ENCODE assay signal across 1 cellular context in the genomic region with DNA sequence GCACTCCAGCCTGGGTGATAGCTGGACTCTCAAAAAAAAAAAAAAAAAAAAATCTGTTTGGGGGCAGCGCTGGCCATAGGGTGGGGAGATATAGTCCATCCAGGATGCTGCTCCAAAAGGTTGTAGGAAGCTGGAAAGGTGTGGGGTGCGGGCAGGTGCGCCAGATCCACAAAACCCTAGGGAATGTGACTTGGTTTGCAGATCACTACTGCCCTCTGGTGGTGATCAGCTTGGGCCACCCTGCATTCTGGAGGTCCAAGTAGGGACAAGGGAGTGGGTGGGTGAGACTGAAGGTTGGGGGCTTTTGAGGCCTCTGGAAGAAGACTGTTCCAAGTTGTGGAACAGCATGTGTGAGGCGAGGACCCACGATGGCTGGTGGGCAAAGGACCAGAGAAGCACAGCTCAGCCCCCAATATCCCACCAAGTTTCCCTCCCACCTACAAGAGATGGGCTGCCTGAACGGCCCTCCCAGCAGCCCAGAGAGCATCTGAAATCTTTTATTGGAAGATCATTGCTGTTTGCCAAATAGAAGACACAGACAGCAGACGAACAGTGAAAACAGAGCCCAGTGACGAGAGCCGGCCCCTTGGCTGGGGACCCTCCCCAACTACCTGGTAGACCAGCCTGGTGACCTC.
A peak's percentile ranks its signal among the peaks of the same experiment; 100 is the strongest.
TF ChIP-seq lines count a peak whose summit lies in the region.

No MANE protein-coding gene starts in this region.

TF ChIP-seq in H1, 55 proteins besides CTCF, POLR2A, EP300 and RAD21:
- TF ChIP-seq POLR2AphosphoS5 (IDR thresholded peaks at IDR 0.05; ENCODE audit: low read depth, low read length), result peak; percentile 41; the same call in 1 of the 2 replicates
- no peak for TF ChIP-seq CEBPB (IDR thresholded peaks at IDR 0.05; ENCODE audit: low read depth, low read length)
- TF ChIP-seq RFX5 (IDR thresholded peaks at IDR 0.05; ENCODE audit: borderline replicate concordance, low read depth, low read length), result no peak
- no peak for TF ChIP-seq CREB1 (IDR thresholded peaks at IDR 0.05)
- TF ChIP-seq TEAD4 (IDR thresholded peaks at IDR 0.05; ENCODE audit: low read depth, low read length), result peak; percentile 83
- TF ChIP-seq EZH2 (IDR thresholded peaks at IDR 0.05; ENCODE audit: low read depth, low read length, severe bottlenecking), result no peak
- TF ChIP-seq, protein P1, sequence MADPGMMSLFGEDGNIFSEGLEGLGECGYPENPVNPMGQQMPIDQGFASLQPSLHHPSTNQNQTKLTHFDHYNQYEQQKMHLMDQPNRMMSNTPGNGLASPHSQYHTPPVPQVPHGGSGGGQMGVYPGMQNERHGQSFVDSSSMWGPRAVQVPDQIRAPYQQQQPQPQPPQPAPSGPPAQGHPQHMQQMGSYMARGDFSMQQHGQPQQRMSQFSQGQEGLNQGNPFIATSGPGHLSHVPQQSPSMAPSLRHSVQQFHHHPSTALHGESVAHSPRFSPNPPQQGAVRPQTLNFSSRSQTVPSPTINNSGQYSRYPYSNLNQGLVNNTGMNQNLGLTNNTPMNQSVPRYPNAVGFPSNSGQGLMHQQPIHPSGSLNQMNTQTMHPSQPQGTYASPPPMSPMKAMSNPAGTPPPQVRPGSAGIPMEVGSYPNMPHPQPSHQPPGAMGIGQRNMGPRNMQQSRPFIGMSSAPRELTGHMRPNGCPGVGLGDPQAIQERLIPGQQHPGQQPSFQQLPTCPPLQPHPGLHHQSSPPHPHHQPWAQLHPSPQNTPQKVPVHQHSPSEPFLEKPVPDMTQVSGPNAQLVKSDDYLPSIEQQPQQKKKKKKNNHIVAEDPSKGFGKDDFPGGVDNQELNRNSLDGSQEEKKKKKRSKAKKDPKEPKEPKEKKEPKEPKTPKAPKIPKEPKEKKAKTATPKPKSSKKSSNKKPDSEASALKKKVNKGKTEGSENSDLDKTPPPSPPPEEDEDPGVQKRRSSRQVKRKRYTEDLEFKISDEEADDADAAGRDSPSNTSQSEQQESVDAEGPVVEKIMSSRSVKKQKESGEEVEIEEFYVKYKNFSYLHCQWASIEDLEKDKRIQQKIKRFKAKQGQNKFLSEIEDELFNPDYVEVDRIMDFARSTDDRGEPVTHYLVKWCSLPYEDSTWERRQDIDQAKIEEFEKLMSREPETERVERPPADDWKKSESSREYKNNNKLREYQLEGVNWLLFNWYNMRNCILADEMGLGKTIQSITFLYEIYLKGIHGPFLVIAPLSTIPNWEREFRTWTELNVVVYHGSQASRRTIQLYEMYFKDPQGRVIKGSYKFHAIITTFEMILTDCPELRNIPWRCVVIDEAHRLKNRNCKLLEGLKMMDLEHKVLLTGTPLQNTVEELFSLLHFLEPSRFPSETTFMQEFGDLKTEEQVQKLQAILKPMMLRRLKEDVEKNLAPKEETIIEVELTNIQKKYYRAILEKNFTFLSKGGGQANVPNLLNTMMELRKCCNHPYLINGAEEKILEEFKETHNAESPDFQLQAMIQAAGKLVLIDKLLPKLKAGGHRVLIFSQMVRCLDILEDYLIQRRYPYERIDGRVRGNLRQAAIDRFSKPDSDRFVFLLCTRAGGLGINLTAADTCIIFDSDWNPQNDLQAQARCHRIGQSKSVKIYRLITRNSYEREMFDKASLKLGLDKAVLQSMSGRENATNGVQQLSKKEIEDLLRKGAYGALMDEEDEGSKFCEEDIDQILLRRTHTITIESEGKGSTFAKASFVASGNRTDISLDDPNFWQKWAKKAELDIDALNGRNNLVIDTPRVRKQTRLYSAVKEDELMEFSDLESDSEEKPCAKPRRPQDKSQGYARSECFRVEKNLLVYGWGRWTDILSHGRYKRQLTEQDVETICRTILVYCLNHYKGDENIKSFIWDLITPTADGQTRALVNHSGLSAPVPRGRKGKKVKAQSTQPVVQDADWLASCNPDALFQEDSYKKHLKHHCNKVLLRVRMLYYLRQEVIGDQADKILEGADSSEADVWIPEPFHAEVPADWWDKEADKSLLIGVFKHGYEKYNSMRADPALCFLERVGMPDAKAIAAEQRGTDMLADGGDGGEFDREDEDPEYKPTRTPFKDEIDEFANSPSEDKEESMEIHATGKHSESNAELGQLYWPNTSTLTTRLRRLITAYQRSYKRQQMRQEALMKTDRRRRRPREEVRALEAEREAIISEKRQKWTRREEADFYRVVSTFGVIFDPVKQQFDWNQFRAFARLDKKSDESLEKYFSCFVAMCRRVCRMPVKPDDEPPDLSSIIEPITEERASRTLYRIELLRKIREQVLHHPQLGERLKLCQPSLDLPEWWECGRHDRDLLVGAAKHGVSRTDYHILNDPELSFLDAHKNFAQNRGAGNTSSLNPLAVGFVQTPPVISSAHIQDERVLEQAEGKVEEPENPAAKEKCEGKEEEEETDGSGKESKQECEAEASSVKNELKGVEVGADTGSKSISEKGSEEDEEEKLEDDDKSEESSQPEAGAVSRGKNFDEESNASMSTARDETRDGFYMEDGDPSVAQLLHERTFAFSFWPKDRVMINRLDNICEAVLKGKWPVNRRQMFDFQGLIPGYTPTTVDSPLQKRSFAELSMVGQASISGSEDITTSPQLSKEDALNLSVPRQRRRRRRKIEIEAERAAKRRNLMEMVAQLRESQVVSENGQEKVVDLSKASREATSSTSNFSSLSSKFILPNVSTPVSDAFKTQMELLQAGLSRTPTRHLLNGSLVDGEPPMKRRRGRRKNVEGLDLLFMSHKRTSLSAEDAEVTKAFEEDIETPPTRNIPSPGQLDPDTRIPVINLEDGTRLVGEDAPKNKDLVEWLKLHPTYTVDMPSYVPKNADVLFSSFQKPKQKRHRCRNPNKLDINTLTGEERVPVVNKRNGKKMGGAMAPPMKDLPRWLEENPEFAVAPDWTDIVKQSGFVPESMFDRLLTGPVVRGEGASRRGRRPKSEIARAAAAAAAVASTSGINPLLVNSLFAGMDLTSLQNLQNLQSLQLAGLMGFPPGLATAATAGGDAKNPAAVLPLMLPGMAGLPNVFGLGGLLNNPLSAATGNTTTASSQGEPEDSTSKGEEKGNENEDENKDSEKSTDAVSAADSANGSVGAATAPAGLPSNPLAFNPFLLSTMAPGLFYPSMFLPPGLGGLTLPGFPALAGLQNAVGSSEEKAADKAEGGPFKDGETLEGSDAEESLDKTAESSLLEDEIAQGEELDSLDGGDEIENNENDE (IDR thresholded peaks at IDR 0.05; ENCODE audit: insufficient replicate concordance, low read length), result no peak
- TF ChIP-seq SIN3A (conservative IDR thresholded peaks at IDR 0.05 in 1 of 2, IDR thresholded peaks at IDR 0.05 in 1 of 2; ENCODE audit: low read depth in 1 of 2, low read length in 2 of 2), result 0 out of 4 replicates have a peak, but pooled peaks of 1 of the 2 experiments have one; percentile 43
- no peak for TF ChIP-seq SIX5 (IDR thresholded peaks at IDR 0.05; ENCODE audit: low read depth, low read length)
